In the genomic region with DNA sequence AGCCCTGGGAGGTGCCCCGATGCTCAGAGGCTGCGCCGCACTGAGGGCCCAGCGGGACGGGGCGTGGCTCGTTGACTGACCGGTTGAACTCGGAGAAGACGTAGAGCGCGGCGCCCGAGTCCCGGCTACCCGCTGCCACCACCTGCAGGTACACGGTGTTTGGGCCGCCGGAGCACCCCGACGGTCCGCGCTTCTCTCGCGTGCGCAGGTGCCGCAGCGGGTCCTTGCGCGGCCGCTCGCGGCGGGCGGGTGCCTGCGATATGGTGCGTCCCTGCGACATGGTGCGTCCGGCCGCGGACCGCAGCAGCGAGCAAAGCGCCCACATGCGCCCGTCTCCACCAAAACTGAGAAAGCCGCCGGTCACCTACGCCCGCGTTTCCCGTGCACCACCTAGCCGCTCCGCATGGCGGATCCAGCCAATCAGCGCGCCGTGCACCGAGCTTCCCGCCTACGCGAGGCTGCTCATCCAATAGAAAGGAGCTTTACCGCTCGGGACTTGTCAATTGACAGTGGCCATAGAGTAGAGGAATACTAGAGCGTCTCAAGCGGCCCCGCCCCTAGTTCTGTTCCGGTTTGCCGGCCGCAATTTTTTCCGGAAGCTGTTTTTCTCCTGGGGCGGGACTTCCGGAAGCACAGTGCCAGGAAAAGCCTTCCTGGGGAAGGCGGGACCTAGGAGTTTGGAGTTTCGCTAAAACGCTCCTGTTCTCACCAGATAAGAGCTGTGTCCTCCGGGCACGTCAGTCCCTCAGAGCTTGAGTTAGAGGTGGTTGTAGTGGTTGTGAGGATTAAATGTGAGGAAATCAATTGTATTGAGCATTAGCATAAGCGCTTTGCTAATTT, we compare ENCODE assay signal across 1 cellular context.
TF ChIP-seq lines count a peak whose summit lies in the region.

A gene with protein sequence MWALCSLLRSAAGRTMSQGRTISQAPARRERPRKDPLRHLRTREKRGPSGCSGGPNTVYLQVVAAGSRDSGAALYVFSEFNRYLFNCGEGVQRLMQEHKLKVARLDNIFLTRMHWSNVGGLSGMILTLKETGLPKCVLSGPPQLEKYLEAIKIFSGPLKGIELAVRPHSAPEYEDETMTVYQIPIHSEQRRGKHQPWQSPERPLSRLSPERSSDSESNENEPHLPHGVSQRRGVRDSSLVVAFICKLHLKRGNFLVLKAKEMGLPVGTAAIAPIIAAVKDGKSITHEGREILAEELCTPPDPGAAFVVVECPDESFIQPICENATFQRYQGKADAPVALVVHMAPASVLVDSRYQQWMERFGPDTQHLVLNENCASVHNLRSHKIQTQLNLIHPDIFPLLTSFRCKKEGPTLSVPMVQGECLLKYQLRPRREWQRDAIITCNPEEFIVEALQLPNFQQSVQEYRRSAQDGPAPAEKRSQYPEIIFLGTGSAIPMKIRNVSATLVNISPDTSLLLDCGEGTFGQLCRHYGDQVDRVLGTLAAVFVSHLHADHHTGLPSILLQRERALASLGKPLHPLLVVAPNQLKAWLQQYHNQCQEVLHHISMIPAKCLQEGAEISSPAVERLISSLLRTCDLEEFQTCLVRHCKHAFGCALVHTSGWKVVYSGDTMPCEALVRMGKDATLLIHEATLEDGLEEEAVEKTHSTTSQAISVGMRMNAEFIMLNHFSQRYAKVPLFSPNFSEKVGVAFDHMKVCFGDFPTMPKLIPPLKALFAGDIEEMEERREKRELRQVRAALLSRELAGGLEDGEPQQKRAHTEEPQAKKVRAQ (minus strand): TSS at position 405 of the 840 bp plus-strand sequence. CDS start 80 bp downstream, at position 325.

TF ChIP-seq in HepG2, 621 proteins besides CTCF, POLR2A, EP300 and RAD21 (continues in another document):
- TF ChIP-seq MAF1 (CRISPR knock-in tag; IDR thresholded peaks at IDR 0.05; ENCODE audit: borderline replicate concordance) (peak; percentile 62; the same call in 1 of the 2 replicates), RFXANK (CRISPR knock-in tag; IDR thresholded peaks at IDR 0.05) (0 out of 2 replicates have a peak, but pooled peaks have one; percentile 45), ZNF20 (CRISPR knock-in tag; IDR thresholded peaks at IDR 0.05) (0 out of 2 replicates have a peak, but pooled peaks have one; percentile 45), NFKB2 (CRISPR knock-in tag; IDR thresholded peaks at IDR 0.05; ENCODE audit: borderline replicate concordance) (no peak; the same call in 1 of the 2 replicates), KLF15 (CRISPR knock-in tag; IDR thresholded peaks at IDR 0.05; ENCODE audit: borderline replicate concordance) (no peak; the same call in 1 of the 2 replicates), ZNF234 (CRISPR knock-in tag; conservative IDR thresholded peaks at IDR 0.05) (no peak), RNF2 (conservative IDR thresholded peaks at IDR 0.05; ENCODE audit: low read depth) (peak; percentile 70; the same call in 1 of the 2 replicates), HMG20B (CRISPR knock-in tag; conservative IDR thresholded peaks at IDR 0.05) (no peak), SOX5 (CRISPR knock-in tag; IDR thresholded peaks at IDR 0.05; ENCODE audit: borderline replicate concordance) (peak; percentile 52; the same call in 1 of the 2 replicates), RXRA (CRISPR knock-in tag; IDR thresholded peaks at IDR 0.05) (no peak; the same call in 1 of the 2 replicates), FOXK1 (CRISPR knock-in tag; IDR thresholded peaks at IDR 0.05; ENCODE audit: borderline replicate concordance, low read depth) (peak; percentile 75), ZNF367 (CRISPR knock-in tag; IDR thresholded peaks at IDR 0.05; ENCODE audit: borderline replicate concordance) (no peak), SAFB2 (CRISPR knock-in tag; IDR thresholded peaks at IDR 0.05; ENCODE audit: borderline replicate concordance, low read depth) (peak; percentile 65; the same call in 1 of the 2 replicates), ZBTB7B (CRISPR knock-in tag; IDR thresholded peaks at IDR 0.05) (no peak)
- TF ChIP-seq, protein P1, sequence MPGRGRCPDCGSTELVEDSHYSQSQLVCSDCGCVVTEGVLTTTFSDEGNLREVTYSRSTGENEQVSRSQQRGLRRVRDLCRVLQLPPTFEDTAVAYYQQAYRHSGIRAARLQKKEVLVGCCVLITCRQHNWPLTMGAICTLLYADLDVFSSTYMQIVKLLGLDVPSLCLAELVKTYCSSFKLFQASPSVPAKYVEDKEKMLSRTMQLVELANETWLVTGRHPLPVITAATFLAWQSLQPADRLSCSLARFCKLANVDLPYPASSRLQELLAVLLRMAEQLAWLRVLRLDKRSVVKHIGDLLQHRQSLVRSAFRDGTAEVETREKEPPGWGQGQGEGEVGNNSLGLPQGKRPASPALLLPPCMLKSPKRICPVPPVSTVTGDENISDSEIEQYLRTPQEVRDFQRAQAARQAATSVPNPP (CRISPR knock-in tag; IDR thresholded peaks at IDR 0.05): 0 out of 2 replicates have a peak, but pooled peaks have one; percentile 36
- TF ChIP-seq, protein P2, sequence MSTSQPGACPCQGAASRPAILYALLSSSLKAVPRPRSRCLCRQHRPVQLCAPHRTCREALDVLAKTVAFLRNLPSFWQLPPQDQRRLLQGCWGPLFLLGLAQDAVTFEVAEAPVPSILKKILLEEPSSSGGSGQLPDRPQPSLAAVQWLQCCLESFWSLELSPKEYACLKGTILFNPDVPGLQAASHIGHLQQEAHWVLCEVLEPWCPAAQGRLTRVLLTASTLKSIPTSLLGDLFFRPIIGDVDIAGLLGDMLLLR (CRISPR knock-in tag; IDR thresholded peaks at IDR 0.05): no peak; the same call in 1 of the 2 replicates
- TF ChIP-seq, protein P3, sequence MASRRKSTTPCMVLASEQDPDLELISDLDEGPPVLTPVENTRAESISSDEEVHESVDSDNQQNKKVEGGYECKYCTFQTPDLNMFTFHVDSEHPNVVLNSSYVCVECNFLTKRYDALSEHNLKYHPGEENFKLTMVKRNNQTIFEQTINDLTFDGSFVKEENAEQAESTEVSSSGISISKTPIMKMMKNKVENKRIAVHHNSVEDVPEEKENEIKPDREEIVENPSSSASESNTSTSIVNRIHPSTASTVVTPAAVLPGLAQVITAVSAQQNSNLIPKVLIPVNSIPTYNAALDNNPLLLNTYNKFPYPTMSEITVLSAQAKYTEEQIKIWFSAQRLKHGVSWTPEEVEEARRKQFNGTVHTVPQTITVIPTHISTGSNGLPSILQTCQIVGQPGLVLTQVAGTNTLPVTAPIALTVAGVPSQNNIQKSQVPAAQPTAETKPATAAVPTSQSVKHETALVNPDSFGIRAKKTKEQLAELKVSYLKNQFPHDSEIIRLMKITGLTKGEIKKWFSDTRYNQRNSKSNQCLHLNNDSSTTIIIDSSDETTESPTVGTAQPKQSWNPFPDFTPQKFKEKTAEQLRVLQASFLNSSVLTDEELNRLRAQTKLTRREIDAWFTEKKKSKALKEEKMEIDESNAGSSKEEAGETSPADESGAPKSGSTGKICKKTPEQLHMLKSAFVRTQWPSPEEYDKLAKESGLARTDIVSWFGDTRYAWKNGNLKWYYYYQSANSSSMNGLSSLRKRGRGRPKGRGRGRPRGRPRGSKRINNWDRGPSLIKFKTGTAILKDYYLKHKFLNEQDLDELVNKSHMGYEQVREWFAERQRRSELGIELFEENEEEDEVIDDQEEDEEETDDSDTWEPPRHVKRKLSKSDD (CRISPR knock-in tag; IDR thresholded peaks at IDR 0.05; ENCODE audit: low read depth): no peak
- TF ChIP-seq, protein P4, sequence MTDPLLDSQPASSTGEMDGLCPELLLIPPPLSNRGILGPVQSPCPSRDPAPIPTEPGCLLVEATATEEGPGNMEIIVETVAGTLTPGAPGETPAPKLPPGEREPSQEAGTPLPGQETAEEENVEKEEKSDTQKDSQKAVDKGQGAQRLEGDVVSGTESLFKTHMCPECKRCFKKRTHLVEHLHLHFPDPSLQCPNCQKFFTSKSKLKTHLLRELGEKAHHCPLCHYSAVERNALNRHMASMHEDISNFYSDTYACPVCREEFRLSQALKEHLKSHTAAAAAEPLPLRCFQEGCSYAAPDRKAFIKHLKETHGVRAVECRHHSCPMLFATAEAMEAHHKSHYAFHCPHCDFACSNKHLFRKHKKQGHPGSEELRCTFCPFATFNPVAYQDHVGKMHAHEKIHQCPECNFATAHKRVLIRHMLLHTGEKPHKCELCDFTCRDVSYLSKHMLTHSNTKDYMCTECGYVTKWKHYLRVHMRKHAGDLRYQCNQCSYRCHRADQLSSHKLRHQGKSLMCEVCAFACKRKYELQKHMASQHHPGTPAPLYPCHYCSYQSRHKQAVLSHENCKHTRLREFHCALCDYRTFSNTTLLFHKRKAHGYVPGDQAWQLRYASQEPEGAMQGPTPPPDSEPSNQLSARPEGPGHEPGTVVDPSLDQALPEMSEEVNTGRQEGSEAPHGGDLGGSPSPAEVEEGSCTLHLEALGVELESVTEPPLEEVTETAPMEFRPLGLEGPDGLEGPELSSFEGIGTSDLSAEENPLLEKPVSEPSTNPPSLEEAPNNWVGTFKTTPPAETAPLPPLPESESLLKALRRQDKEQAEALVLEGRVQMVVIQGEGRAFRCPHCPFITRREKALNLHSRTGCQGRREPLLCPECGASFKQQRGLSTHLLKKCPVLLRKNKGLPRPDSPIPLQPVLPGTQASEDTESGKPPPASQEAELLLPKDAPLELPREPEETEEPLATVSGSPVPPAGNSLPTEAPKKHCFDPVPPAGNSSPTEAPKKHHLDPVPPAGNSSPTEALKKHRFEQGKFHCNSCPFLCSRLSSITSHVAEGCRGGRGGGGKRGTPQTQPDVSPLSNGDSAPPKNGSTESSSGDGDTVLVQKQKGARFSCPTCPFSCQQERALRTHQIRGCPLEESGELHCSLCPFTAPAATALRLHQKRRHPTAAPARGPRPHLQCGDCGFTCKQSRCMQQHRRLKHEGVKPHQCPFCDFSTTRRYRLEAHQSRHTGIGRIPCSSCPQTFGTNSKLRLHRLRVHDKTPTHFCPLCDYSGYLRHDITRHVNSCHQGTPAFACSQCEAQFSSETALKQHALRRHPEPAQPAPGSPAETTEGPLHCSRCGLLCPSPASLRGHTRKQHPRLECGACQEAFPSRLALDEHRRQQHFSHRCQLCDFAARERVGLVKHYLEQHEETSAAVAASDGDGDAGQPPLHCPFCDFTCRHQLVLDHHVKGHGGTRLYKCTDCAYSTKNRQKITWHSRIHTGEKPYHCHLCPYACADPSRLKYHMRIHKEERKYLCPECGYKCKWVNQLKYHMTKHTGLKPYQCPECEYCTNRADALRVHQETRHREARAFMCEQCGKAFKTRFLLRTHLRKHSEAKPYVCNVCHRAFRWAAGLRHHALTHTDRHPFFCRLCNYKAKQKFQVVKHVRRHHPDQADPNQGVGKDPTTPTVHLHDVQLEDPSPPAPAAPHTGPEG (CRISPR knock-in tag; IDR thresholded peaks at IDR 0.05): no peak
- TF ChIP-seq, protein P5, sequence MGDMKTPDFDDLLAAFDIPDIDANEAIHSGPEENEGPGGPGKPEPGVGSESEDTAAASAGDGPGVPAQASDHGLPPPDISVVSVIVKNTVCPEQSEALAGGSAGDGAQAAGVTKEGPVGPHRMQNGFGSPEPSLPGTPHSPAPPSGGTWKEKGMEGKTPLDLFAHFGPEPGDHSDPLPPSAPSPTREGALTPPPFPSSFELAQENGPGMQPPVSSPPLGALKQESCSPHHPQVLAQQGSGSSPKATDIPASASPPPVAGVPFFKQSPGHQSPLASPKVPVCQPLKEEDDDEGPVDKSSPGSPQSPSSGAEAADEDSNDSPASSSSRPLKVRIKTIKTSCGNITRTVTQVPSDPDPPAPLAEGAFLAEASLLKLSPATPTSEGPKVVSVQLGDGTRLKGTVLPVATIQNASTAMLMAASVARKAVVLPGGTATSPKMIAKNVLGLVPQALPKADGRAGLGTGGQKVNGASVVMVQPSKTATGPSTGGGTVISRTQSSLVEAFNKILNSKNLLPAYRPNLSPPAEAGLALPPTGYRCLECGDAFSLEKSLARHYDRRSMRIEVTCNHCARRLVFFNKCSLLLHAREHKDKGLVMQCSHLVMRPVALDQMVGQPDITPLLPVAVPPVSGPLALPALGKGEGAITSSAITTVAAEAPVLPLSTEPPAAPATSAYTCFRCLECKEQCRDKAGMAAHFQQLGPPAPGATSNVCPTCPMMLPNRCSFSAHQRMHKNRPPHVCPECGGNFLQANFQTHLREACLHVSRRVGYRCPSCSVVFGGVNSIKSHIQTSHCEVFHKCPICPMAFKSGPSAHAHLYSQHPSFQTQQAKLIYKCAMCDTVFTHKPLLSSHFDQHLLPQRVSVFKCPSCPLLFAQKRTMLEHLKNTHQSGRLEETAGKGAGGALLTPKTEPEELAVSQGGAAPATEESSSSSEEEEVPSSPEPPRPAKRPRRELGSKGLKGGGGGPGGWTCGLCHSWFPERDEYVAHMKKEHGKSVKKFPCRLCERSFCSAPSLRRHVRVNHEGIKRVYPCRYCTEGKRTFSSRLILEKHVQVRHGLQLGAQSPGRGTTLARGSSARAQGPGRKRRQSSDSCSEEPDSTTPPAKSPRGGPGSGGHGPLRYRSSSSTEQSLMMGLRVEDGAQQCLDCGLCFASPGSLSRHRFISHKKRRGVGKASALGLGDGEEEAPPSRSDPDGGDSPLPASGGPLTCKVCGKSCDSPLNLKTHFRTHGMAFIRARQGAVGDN (CRISPR knock-in tag; IDR thresholded peaks at IDR 0.05): peak; percentile 86
- TF ChIP-seq, protein P6, sequence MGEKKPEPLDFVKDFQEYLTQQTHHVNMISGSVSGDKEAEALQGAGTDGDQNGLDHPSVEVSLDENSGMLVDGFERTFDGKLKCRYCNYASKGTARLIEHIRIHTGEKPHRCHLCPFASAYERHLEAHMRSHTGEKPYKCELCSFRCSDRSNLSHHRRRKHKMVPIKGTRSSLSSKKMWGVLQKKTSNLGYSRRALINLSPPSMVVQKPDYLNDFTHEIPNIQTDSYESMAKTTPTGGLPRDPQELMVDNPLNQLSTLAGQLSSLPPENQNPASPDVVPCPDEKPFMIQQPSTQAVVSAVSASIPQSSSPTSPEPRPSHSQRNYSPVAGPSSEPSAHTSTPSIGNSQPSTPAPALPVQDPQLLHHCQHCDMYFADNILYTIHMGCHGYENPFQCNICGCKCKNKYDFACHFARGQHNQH (CRISPR knock-in tag; IDR thresholded peaks at IDR 0.05): peak; percentile 31; the same call in 1 of the 2 replicates
- TF ChIP-seq, protein P7, sequence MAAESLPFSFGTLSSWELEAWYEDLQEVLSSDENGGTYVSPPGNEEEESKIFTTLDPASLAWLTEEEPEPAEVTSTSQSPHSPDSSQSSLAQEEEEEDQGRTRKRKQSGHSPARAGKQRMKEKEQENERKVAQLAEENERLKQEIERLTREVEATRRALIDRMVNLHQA (CRISPR knock-in tag; IDR thresholded peaks at IDR 0.05): no peak
- TF ChIP-seq, protein P8, sequence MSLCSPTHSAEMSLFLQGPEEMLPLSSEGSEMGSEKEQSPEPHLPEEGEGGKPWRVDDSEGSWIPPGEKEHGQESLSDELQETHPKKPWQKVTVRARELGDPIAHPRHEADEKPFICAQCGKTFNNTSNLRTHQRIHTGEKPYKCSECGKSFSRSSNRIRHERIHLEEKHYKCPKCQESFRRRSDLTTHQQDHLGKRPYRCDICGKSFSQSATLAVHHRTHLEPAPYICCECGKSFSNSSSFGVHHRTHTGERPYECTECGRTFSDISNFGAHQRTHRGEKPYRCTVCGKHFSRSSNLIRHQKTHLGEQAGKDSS (CRISPR knock-in tag; IDR thresholded peaks at IDR 0.05; ENCODE audit: borderline replicate concordance, low read depth): peak; percentile 20; the same call in 1 of the 2 replicates
- TF ChIP-seq, protein P9, sequence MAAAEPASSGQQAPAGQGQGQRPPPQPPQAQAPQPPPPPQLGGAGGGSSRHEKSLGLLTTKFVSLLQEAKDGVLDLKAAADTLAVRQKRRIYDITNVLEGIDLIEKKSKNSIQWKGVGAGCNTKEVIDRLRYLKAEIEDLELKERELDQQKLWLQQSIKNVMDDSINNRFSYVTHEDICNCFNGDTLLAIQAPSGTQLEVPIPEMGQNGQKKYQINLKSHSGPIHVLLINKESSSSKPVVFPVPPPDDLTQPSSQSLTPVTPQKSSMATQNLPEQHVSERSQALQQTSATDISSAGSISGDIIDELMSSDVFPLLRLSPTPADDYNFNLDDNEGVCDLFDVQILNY (CRISPR knock-in tag; conservative IDR thresholded peaks at IDR 0.05): peak; percentile 63; the same call in 1 of the 2 replicates
